Comparison of ENCODE assay signal across 1 cellular context in the genomic region with DNA sequence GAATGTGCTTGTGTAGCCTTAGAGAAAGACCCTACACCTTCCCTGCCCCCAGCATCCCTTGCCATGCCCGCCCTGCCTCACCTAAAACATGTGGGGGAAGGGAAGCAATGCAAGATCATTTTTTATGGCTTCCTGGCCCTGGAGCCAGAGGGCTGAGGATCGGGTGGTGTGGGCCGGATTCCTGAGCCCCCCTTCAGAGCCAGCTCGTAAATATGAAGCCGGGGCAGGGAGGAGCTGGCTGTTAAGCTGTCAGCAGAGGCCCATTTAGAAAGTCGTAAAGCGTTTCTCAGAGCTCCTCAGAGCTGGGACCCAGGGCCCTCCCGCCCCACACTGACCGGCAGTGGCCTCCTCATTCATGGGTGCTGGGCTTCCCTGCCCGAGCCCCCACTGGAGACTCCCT.
A peak's percentile ranks its signal among the peaks of the same experiment; 100 is the strongest.
TF ChIP-seq lines count a peak whose summit lies in the region.

No MANE protein-coding gene starts in this region.

TF ChIP-seq in HEK293, 187 proteins besides CTCF, POLR2A, EP300 and RAD21 (continued from another document):
- TF ChIP-seq, protein P1, sequence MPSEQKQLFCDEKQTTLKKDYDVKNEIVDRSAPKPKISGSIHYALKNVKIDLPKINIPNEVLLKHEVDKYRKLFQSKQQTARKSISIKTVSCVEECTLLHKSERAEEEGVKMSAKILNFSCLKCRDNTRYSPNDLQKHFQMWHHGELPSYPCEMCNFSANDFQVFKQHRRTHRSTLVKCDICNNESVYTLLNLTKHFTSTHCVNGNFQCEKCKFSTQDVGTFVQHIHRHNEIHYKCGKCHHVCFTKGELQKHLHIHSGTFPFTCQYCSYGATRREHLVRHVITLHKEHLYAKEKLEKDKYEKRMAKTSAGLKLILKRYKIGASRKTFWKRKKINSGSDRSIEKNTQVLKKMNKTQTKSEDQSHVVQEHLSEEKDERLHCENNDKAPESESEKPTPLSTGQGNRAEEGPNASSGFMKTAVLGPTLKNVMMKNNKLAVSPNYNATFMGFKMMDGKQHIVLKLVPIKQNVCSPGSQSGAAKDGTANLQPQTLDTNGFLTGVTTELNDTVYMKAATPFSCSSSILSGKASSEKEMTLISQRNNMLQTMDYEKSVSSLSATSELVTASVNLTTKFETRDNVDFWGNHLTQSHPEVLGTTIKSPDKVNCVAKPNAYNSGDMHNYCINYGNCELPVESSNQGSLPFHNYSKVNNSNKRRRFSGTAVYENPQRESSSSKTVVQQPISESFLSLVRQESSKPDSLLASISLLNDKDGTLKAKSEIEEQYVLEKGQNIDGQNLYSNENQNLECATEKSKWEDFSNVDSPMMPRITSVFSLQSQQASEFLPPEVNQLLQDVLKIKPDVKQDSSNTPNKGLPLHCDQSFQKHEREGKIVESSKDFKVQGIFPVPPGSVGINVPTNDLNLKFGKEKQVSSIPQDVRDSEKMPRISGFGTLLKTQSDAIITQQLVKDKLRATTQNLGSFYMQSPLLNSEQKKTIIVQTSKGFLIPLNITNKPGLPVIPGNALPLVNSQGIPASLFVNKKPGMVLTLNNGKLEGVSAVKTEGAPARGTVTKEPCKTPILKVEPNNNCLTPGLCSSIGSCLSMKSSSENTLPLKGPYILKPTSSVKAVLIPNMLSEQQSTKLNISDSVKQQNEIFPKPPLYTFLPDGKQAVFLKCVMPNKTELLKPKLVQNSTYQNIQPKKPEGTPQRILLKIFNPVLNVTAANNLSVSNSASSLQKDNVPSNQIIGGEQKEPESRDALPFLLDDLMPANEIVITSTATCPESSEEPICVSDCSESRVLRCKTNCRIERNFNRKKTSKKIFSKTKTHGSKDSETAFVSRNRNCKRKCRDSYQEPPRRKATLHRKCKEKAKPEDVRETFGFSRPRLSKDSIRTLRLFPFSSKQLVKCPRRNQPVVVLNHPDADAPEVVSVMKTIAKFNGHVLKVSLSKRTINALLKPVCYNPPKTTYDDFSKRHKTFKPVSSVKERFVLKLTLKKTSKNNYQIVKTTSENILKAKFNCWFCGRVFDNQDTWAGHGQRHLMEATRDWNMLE (tag by site-specific recombination; conservative IDR thresholded peaks at IDR 0.05; ENCODE audit: low read depth): no peak
- peak; percentile 88 for TF ChIP-seq OSR2 (tag by site-specific recombination; IDR thresholded peaks at IDR 0.05)
- peak; percentile 50; the same call in 1 of the 2 replicates for TF ChIP-seq TCF7L2 (IDR thresholded peaks at IDR 0.05; ENCODE audit: borderline replicate concordance, low read depth, low read length)
- peak; percentile 50; the same call in 1 of the 2 replicates for TF ChIP-seq ZBTB17 (tag by site-specific recombination; IDR thresholded peaks at IDR 0.05)
- no peak for TF ChIP-seq ZNF404 (tag by site-specific recombination; IDR thresholded peaks at IDR 0.05)
- TF ChIP-seq ZNF350 (tag by site-specific recombination; IDR thresholded peaks at IDR 0.05): no peak
- TF ChIP-seq ZNF114 (tag by site-specific recombination; IDR thresholded peaks at IDR 0.05): no peak
- peak; percentile 30 for TF ChIP-seq SP2 (tag by site-specific recombination; IDR thresholded peaks at IDR 0.05)
- TF ChIP-seq, protein P2, sequence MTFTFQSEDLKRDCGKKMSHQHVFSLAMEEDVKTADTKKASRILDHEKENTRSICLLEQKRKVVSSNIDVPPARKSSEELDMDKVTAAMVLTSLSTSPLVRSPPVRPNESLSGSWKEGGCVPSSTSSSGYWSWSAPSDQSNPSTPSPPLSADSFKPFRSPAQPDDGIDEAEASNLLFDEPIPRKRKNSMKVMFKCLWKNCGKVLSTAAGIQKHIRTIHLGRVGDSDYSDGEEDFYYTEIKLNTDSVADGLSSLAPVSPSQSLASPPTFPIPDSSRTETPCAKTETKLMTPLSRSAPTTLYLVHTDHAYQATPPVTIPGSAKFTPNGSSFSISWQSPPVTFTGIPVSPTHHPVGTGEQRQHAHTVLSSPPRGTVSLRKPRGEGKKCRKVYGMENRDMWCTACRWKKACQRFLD (tag by site-specific recombination; IDR thresholded peaks at IDR 0.05): no peak
- peak; percentile 67; the same call in 1 of the 2 replicates for TF ChIP-seq HOXD13 (CRISPR knock-in tag; IDR thresholded peaks at IDR 0.05; ENCODE audit: borderline replicate concordance)
- peak; percentile 74; the same call in 1 of the 2 replicates for TF ChIP-seq ZNF610 (tag by site-specific recombination; IDR thresholded peaks at IDR 0.05; ENCODE audit: borderline replicate concordance)
- no peak for TF ChIP-seq ZNF202 (tag by site-specific recombination; IDR thresholded peaks at IDR 0.05; ENCODE audit: borderline replicate concordance)
- no peak for TF ChIP-seq ZFP37 (tag by site-specific recombination; IDR thresholded peaks at IDR 0.05)
- no peak for TF ChIP-seq ZFP41 (tag by site-specific recombination; IDR thresholded peaks at IDR 0.05; ENCODE audit: borderline replicate concordance)
- TF ChIP-seq, protein P3, sequence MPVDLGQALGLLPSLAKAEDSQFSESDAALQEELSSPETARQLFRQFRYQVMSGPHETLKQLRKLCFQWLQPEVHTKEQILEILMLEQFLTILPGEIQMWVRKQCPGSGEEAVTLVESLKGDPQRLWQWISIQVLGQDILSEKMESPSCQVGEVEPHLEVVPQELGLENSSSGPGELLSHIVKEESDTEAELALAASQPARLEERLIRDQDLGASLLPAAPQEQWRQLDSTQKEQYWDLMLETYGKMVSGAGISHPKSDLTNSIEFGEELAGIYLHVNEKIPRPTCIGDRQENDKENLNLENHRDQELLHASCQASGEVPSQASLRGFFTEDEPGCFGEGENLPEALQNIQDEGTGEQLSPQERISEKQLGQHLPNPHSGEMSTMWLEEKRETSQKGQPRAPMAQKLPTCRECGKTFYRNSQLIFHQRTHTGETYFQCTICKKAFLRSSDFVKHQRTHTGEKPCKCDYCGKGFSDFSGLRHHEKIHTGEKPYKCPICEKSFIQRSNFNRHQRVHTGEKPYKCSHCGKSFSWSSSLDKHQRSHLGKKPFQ (tag by site-specific recombination; IDR thresholded peaks at IDR 0.05): peak; percentile 59; the same call in 1 of the 2 replicates
- TF ChIP-seq ZNF366 (tag by site-specific recombination; conservative IDR thresholded peaks at IDR 0.05): no peak
- no peak for TF ChIP-seq SCRT2 (tag by site-specific recombination; IDR thresholded peaks at IDR 0.05)
- no peak for TF ChIP-seq ZNF211 (tag by site-specific recombination; IDR thresholded peaks at IDR 0.05; ENCODE audit: low read depth)
- TF ChIP-seq ZSCAN23 (tag by site-specific recombination; IDR thresholded peaks at IDR 0.05): no peak
- TF ChIP-seq ZNF121 (tag by site-specific recombination; IDR thresholded peaks at IDR 0.05): peak; percentile 97
- TF ChIP-seq, protein P4, sequence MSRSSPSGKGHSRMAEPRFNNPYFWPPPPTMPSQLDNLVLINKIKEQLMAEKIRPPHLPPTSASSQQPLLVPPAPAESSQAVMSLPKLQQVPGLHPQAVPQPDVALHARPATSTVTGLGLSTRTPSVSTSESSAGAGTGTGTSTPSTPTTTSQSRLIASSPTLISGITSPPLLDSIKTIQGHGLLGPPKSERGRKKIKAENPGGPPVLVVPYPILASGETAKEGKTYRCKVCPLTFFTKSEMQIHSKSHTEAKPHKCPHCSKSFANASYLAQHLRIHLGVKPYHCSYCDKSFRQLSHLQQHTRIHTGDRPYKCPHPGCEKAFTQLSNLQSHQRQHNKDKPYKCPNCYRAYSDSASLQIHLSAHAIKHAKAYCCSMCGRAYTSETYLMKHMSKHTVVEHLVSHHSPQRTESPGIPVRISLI (tag by site-specific recombination; IDR thresholded peaks at IDR 0.05): no peak
- peak; percentile 95 for TF ChIP-seq GLIS1 (tag by site-specific recombination; IDR thresholded peaks at IDR 0.05)
- no peak for TF ChIP-seq ZNF530 (tag by site-specific recombination; IDR thresholded peaks at IDR 0.05; ENCODE audit: low read depth)
- TF ChIP-seq ZNF660 (tag by site-specific recombination; IDR thresholded peaks at IDR 0.05): no peak
- TF ChIP-seq ZNF24 (tag by site-specific recombination; IDR thresholded peaks at IDR 0.05): no peak
- TF ChIP-seq, protein P5, sequence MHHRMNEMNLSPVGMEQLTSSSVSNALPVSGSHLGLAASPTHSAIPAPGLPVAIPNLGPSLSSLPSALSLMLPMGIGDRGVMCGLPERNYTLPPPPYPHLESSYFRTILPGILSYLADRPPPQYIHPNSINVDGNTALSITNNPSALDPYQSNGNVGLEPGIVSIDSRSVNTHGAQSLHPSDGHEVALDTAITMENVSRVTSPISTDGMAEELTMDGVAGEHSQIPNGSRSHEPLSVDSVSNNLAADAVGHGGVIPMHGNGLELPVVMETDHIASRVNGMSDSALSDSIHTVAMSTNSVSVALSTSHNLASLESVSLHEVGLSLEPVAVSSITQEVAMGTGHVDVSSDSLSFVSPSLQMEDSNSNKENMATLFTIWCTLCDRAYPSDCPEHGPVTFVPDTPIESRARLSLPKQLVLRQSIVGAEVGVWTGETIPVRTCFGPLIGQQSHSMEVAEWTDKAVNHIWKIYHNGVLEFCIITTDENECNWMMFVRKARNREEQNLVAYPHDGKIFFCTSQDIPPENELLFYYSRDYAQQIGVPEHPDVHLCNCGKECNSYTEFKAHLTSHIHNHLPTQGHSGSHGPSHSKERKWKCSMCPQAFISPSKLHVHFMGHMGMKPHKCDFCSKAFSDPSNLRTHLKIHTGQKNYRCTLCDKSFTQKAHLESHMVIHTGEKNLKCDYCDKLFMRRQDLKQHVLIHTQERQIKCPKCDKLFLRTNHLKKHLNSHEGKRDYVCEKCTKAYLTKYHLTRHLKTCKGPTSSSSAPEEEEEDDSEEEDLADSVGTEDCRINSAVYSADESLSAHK (tag by site-specific recombination; IDR thresholded peaks at IDR 0.05): peak; percentile 84
- no peak for TF ChIP-seq ZNF214 (tag by site-specific recombination; IDR thresholded peaks at IDR 0.05; ENCODE audit: borderline replicate concordance)
- no peak for TF ChIP-seq ZNF10 (tag by site-specific recombination; IDR thresholded peaks at IDR 0.05)
- TF ChIP-seq ZNF175 (tag by site-specific recombination; IDR thresholded peaks at IDR 0.05): no peak
